ENCODE assay signal across 8 cellular contexts in the genomic region with DNA sequence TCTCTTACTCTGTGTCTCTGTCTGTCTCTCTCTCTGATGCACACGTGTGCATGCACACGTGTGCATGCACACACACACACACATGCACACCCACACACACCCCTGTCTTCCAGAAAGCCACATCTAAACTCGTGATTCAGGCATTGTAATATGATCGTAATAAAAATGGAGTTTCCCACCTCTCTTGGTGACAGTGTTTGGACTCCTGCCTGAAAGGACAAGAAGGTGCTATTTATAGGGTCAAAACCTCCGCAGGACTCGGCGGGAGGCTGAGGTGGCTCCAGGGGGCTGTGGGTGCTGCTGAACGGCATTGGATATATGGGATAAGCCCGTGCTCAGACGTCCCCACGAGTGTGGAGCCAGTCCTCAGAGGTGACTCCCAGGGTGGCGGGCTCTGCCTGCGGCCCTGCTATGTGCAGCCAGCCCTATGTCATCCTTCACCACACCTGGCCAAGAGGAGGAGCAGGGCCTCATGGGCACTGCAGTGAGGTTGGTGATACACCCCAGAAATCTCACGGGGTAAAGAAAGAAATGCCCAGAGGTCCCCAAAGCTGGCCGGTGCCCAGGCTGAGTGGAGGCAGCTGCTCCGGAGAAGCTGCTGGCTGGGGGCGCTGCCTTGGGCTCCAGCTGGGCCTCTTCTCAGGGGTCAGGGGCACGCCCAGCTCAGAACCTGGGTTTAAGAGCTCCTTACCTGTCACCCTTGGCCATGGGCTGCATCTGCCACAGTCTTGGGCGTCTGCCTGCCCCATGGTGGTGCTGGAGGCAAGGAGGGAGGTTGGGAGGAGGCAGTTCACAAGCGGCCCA. TPM values are rescaled to one million over a fixed set of nuclear protein-coding genes. Genes with fewer than 3 reads are reported as not detected.
A peak's percentile ranks its signal among the peaks of the same experiment; 100 is the strongest.
DNase-seq lines count a peak whose midpoint lies in the region; ATAC-seq and TF ChIP-seq lines count a peak whose summit lies in the region.

No MANE protein-coding gene starts in this region.

- H3K4me2 ChIP-seq in DND-41 (ENCODE audit: insufficient read depth, low read length): peak overlapping the region; percentile 68

- ATAC-seq in DND-41 (ENCODE audit: insufficient read depth, low read depth) (peak; percentile 4; the same call in 2 of the 3 replicates), psoas muscle (peak; percentile 55 to 83 (median 75))

- TF ChIP-seq POLR2A in ovary (IDR thresholded peaks at IDR 0.05): no peak

- H4K20me1 ChIP-seq in DND-41 (ENCODE audit: insufficient read depth, low read length): no peaks in the 10 kb centered on the region

- H3K9ac ChIP-seq in DND-41 (ENCODE audit: low read depth, low read length): peak overlapping the region; percentile 61
- H3K9ac ChIP-seq in NT2/D1 (ENCODE audit: insufficient read length, low read depth): peak overlapping the region; percentile 73

- TF ChIP-seq EP300 in ovary (IDR thresholded peaks at IDR 0.05): no peak

- H3K36me3 ChIP-seq in DND-41 (ENCODE audit: insufficient read depth, low read length): no peaks in the 10 kb centered on the region
- no peaks in the 10 kb centered on the region for H3K36me3 ChIP-seq in NT2/D1 (ENCODE audit: insufficient read depth, insufficient read length, low read length)
- H3K36me3 ChIP-seq in psoas muscle (ENCODE audit: insufficient read depth in 1 of 2, low read depth in 1 of 2): no peaks in the 10 kb centered on the region
- H3K36me3 ChIP-seq in ovary: no peaks in the 10 kb centered on the region

- H3K4me1 ChIP-seq in DND-41 (ENCODE audit: insufficient read depth, low read length): peaks cover 63% of the 10 kb centered on the region
- H3K4me1 ChIP-seq in NT2/D1 (ENCODE audit: insufficient read depth, insufficient read length): peaks cover 18% of the 10 kb centered on the region
- H3K4me1 ChIP-seq in psoas muscle: peaks cover 21% of the 10 kb centered on the region
- peaks cover 8% of the 10 kb centered on the region for H3K4me1 ChIP-seq in ovary (ENCODE audit: insufficient read depth)

- H3K27ac ChIP-seq in DND-41 (ENCODE audit: low read length) (peak overlapping the region; percentile 93), psoas muscle (peak overlapping the region; percentile 72), ovary (no peak overlapping the region)

- WGBS in psoas muscle, 3 donors: 32 to 42% (median 32%) methylated on average over 19 to 20 of the region's 20 CpGs
- 46 to 53% (median 50%) methylated on average over 20 of the region's 20 CpGs for WGBS in ovary, 3 donors

- H3K4me3 ChIP-seq in DND-41 (ENCODE audit: low read depth in 1 of 2, low read length in 2 of 2) (peak overlapping the region; percentile 6 to 56; a peak in 3 of 4 replicates), NT2/D1 (ENCODE audit: insufficient read length, low read depth) (no peak overlapping the region), fibroblast of mammary gland (ENCODE audit: control insufficient read depth, low read depth, low read length) (no peak overlapping the region), psoas muscle (peak overlapping the region; percentile 52), ovary (no peak overlapping the region)

- H3K27me3 ChIP-seq in DND-41 (ENCODE audit: insufficient read depth, low read length, poor library complexity): no peaks in the 10 kb centered on the region
- H3K27me3 ChIP-seq in NT2/D1 (ENCODE audit: insufficient read depth, insufficient read length): peaks cover 42% of the 10 kb centered on the region
- no peaks in the 10 kb centered on the region for H3K27me3 ChIP-seq in psoas muscle (ENCODE audit: insufficient read depth in 3 of 3, low read length in 2 of 3)
- H3K27me3 ChIP-seq in ovary: no peaks in the 10 kb centered on the region

- TF ChIP-seq CTCF in DND-41 (IDR thresholded peaks at IDR 0.05; ENCODE audit: borderline replicate concordance, extremely low read depth, low read length, poor library complexity, severe bottlenecking) (peak; percentile 38), fibroblast of mammary gland (conservative IDR thresholded peaks at IDR 0.05; ENCODE audit: control insufficient read depth, insufficient read depth, low read depth, low read length) (no peak), psoas muscle (IDR thresholded peaks at IDR 0.05) (no peak), ovary (IDR thresholded peaks at IDR 0.05) (no peak)

- DNase-seq in DND-41 (peak; percentile 41), NT2/D1 (ENCODE audit: low read depth, low spot score) (no peak), fibroblast of mammary gland (ENCODE audit: low read depth) (peak; percentile 75), psoas muscle (peak in 1 of 2 donors; percentile 56), kidney glomerular epithelial cell (lab: John Stamatoyannopoulos, UW) (no peak), DMS 273 (lab: John Stamatoyannopoulos, UW; ENCODE audit: unreplicated experiment) (no peak), ovary (no peak), HUDEP-2 (lab: John Stamatoyannopoulos, UW; ENCODE audit: unreplicated experiment in 76 of 76) (no peak)

- peaks cover 4% of the 10 kb centered on the region; the same call in 1 of the 2 replicates for H3K79me2 ChIP-seq in DND-41 (ENCODE audit: insufficient read depth, low read length)

- no peaks in the 10 kb centered on the region for H3K9me3 ChIP-seq in DND-41 (ENCODE audit: insufficient read depth, low read length, severe bottlenecking)
- no peaks in the 10 kb centered on the region for H3K9me3 ChIP-seq in NT2/D1 (ENCODE audit: insufficient read depth, low read length)
- no peaks in the 10 kb centered on the region for H3K9me3 ChIP-seq in psoas muscle
- no peaks in the 10 kb centered on the region for H3K9me3 ChIP-seq in ovary

- intact Hi-C loops in psoas muscle (cut with DNase I) (loop anchor here in 1 of 2 donors (10.0 kb wide), 2 partner anchors 55 to 115 kb away; a partner anchor contains a TSS), ovary (cut with DNase I) (no loop called here)

- H2AFZ ChIP-seq in DND-41 (ENCODE audit: low read depth, low read length): peak overlapping the region; percentile 46

RNA-seq across cellular contexts. Expression of a gene that starts 5.0 kb away (rescaled TPM):
- total RNA-seq in psoas muscle (10 to 100 TPM in 2 of 4 donors, 1 to 10 TPM in 2; 6.9 to 12.4 (median 10.3) TPM), ovary (10 to 100 TPM; 12.5 to 41.0 (median 34.1) TPM)
- polyA plus RNA-seq in psoas muscle (1 to 10 TPM; 3.4 to 5.0 (median 4.3) TPM), ovary (10 to 100 TPM in 1 of 2 donors, 1 to 10 TPM in 1; 3.0 to 23.3 TPM)

RNA-seq across cellular contexts. Expression of a gene that starts 48.5 kb away (rescaled TPM):
- total RNA-seq in psoas muscle (not detected), ovary (not detected)
- polyA plus RNA-seq in psoas muscle (not detected), ovary (not detected)

Comparison
In these comparisons a context has a peak if more than half of its experiments do, and no peak if none do; other contexts are left out.
1. DNase-seq: peak in DND-41 (single experiment) and fibroblast of mammary gland (single experiment); none in NT2/D1 (single experiment), kidney glomerular epithelial cell (single experiment), DMS 273 (single experiment), ovary (0 of 5) and HUDEP-2 (0 of 76).
2. H3K27ac ChIP-seq: peak in DND-41 (single experiment) and psoas muscle (single experiment); none in ovary (0 of 2).
3. H3K4me3 ChIP-seq: peak in DND-41 (2 of 2) and psoas muscle (single experiment); none in NT2/D1 (single experiment), fibroblast of mammary gland (single experiment) and ovary (single experiment).